ENCODE assay signal across 1 cellular context in the genomic region with DNA sequence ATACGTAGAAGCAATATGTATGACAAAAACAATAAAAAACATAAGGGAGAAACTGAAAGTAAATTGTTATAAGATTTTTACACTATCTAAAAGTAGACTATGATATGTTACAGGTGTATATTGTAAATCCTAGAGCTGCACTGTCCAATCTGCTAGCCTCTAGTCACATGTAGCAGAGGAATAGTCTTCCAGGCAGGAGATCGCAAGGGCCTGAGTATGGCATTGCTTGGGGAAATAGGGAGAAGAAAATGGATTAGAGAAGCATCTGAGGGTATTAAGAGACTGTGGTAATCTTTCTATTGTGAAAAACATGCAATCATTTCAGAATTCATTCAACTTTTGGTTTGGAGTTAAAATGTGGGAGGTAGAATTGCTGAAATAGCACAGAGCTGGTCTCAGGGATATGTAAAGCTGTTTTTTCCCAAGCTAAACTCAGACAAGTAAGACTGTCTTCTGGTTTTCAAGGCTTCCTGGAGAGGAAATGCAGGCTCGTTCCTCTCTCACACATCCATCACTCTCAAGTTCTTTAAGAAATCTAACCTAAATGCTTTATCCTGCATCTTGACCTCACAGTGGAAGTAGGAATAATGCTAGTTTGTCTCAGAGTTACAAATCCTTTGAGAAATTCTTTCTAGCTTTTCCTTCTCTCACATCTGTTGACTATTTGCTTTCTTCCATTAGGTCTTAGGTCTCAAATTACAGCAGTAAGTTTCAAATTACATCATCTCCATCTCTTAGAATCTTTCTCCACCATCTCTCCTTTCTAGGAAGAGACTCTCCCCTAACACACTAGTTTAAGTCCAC.
TF ChIP-seq lines count a peak whose summit lies in the region.

No MANE protein-coding gene starts in this region.

TF ChIP-seq in HEK293, 187 proteins besides CTCF, POLR2A, EP300 and RAD21:
- TF ChIP-seq PRDM1 (tag by site-specific recombination; IDR thresholded peaks at IDR 0.05) (peak; percentile 67), ZNF274 (IDR thresholded peaks at IDR 0.05; ENCODE audit: low read length) (no peak), ZNF274 (tag by site-specific recombination; IDR thresholded peaks at IDR 0.05; ENCODE audit: borderline replicate concordance) (no peak), HOXC10 (CRISPR knock-in tag; IDR thresholded peaks at IDR 0.05) (no peak), SCRT2 (tag by site-specific recombination; IDR thresholded peaks at IDR 0.05) (peak; percentile 83), BCL6B (tag by site-specific recombination; IDR thresholded peaks at IDR 0.05) (peak; percentile 83), ZNF133 (tag by site-specific recombination; IDR thresholded peaks at IDR 0.05) (no peak), ZNF560 (tag by site-specific recombination; IDR thresholded peaks at IDR 0.05; ENCODE audit: borderline replicate concordance) (no peak), PRDM6 (tag by site-specific recombination; IDR thresholded peaks at IDR 0.05) (peak; percentile 65), TRIM28 (IDR thresholded peaks at IDR 0.05; ENCODE audit: borderline replicate concordance, low read length) (no peak), ZNF416 (tag by site-specific recombination; IDR thresholded peaks at IDR 0.05) (no peak)
- TF ChIP-seq, protein P1, sequence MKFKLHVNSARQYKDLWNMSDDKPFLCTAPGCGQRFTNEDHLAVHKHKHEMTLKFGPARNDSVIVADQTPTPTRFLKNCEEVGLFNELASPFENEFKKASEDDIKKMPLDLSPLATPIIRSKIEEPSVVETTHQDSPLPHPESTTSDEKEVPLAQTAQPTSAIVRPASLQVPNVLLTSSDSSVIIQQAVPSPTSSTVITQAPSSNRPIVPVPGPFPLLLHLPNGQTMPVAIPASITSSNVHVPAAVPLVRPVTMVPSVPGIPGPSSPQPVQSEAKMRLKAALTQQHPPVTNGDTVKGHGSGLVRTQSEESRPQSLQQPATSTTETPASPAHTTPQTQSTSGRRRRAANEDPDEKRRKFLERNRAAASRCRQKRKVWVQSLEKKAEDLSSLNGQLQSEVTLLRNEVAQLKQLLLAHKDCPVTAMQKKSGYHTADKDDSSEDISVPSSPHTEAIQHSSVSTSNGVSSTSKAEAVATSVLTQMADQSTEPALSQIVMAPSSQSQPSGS (tag by site-specific recombination; IDR thresholded peaks at IDR 0.05; ENCODE audit: low read depth), result peak; percentile 69
